20 cellular contexts compared by ENCODE assay signal in the genomic region with DNA sequence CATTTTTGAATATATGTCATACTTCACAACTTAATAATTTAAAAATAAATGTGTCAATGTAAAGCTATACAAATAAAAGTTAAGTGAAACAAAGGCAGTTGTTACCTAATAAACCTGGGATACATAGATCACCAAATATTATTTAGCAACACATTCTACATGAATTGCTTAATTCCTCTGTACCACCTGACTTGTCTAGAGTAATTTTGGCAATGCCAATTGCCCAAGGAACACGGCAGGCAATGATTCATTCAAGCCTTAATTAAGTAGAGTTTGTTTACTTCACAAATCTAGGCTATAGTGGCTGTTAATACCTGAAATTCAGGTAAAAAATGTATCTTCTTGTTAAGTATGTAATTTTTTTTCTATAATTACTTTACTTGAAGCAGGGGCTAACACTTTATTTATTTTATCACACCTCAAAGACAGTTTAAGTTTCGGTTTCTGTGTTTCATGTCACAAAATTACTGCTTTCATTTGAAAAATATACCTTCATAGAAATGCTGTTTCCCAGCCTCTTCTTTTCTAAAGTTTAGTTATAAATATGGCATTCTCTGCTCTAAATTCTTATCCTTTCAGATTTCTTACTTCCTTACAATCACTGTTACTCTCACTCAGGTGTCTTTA.
DNase-seq lines count a peak whose midpoint lies in the region; ATAC-seq and TF ChIP-seq lines count a peak whose summit lies in the region.
"Had no signal": no experiment of that assay in that cellular context is flagged by ENCODE, and none has a peak within 500 bp of the region (broad histone marks: within the 10 kb centered on the region; RNA-seq: fewer than 3 reads in every experiment).

No MANE protein-coding gene starts in this region.

- H3K27me3 Mint-ChIP-seq in MCF 10A (ENCODE audit: insufficient read depth, unreplicated experiment) (no peaks in the 10 kb centered on the region), natural killer cell (ENCODE audit: low read depth in 2 of 2) (no peaks in the 10 kb centered on the region), progenitor cell of endocrine pancreas (no peaks in the 10 kb centered on the region)
- H3K27me3 Mint-ChIP-seq: CD4-positive, alpha-beta memory T cell had no signal

- POLR2A ChIA-PET in MCF 10A (lab: Yijun Ruan, JAX) = no interaction called here

- H3K36me3 Mint-ChIP-seq in MCF 10A (ENCODE audit: insufficient read depth, unreplicated experiment) (no peaks in the 10 kb centered on the region), natural killer cell (no peaks in the 10 kb centered on the region), progenitor cell of endocrine pancreas (ENCODE audit: insufficient read depth) (no peaks in the 10 kb centered on the region)
- H3K36me3 Mint-ChIP-seq: CD4-positive, alpha-beta memory T cell had no signal

- TF ChIP-seq CTCF in MCF 10A (IDR thresholded peaks at IDR 0.05; ENCODE audit: unreplicated experiment) = no peak
- TF ChIP-seq CTCF in breast epithelium (IDR thresholded peaks at IDR 0.05) = no peak
- TF ChIP-seq CTCF in natural killer cell (IDR thresholded peaks at IDR 0.05) = no peak
- no peak for TF ChIP-seq CTCF in progenitor cell of endocrine pancreas (IDR thresholded peaks at IDR 0.05; ENCODE audit: unreplicated experiment)

- intact Hi-C loops in MCF 10A (cut with micrococcal nuclease) = no loop called here
- intact Hi-C loops in breast epithelium (cut with DNase I; ENCODE audit: low total_unique reads) = no loop called here
- intact Hi-C loops in natural killer cell (cut with micrococcal nuclease) = no loop called here

- no peaks in the 10 kb centered on the region for H3K27me3 ChIP-seq in breast epithelium
- H3K27me3 ChIP-seq: BLaER1, Peyer's patch had no signal

- no peaks in the 10 kb centered on the region for H3K36me3 ChIP-seq in breast epithelium
- H3K36me3 ChIP-seq: BLaER1, Peyer's patch had no signal

- no peak overlapping the region for H3K4me3 ChIP-seq in breast epithelium
- H3K4me3 ChIP-seq: BLaER1, Peyer's patch had no signal

- ATAC-seq in natural killer cell = peak in 2 of 3 donors; percentile 58 to 60
- no peak for ATAC-seq in HG03045 (IDR thresholded peaks at IDR 0.05; ENCODE audit: unreplicated experiment)
- ATAC-seq in GM21515 (IDR thresholded peaks at IDR 0.05; ENCODE audit: unreplicated experiment) = no peak
- ATAC-seq: HepG2 had no signal

- peak; percentile 79 for DNase-seq in MCF 10A (ENCODE audit: unreplicated experiment)
- no peak for DNase-seq in breast epithelium (ENCODE audit: low spot score in 2 of 2)
- peak; percentile 53 for DNase-seq in OCI-M1 (lab: John Stamatoyannopoulos, UW)
- DNase-seq in natural killer cell = no peak
- no peak for DNase-seq in progenitor cell of endocrine pancreas (ENCODE audit: low spot score, unreplicated experiment)
- no peak for DNase-seq in GM19240 (ENCODE audit: insufficient read length, low spot score)
- DNase-seq: Calu3; CD4-positive, alpha-beta memory T cell; DMS53; EL; GOT3; KBM-7; NCI-H1105; NCI-H2081; NCI-H446 treated with DMSO at 0.1 percent for 48 hours; Peyer's patch had no signal

- H3K4me1 Mint-ChIP-seq in MCF 10A (ENCODE audit: insufficient read depth, unreplicated experiment) (peaks cover 8% of the 10 kb centered on the region), natural killer cell (peaks cover 22 to 24% of the 10 kb centered on the region in 2 donors), progenitor cell of endocrine pancreas (ENCODE audit: low read depth) (no peaks in the 10 kb centered on the region)
- H3K4me1 Mint-ChIP-seq: CD4-positive, alpha-beta memory T cell had no signal

- no peaks in the 10 kb centered on the region for H3K9me3 Mint-ChIP-seq in MCF 10A (ENCODE audit: unreplicated experiment)
- H3K9me3 Mint-ChIP-seq in natural killer cell = no peaks in the 10 kb centered on the region
- H3K9me3 Mint-ChIP-seq in progenitor cell of endocrine pancreas (ENCODE audit: low read depth) = peaks cover 3% of the 10 kb centered on the region

- BruUV-seq in MCF 10A (replicated peaks; lab: Mats Ljungman, UMichigan) = no TSS peak

- H3K4me3 Mint-ChIP-seq in MCF 10A (ENCODE audit: unreplicated experiment) = no peak overlapping the region
- peak overlapping the region; percentile 84 for H3K4me3 Mint-ChIP-seq in natural killer cell
- no peak overlapping the region for H3K4me3 Mint-ChIP-seq in progenitor cell of endocrine pancreas (ENCODE audit: low read depth)
- H3K4me3 Mint-ChIP-seq: CD4-positive, alpha-beta memory T cell had no signal

- peaks cover 0 to 6% of the 10 kb centered on the region in 2 donors for H3K9me3 ChIP-seq in breast epithelium

- peak overlapping the region; percentile 88 for H3K27ac Mint-ChIP-seq in MCF 10A (ENCODE audit: low read depth, unreplicated experiment)
- H3K27ac Mint-ChIP-seq in natural killer cell = peak overlapping the region; percentile 73 to 80
- no peak overlapping the region for H3K27ac Mint-ChIP-seq in progenitor cell of endocrine pancreas
- H3K27ac Mint-ChIP-seq: CD4-positive, alpha-beta memory T cell had no signal

- H3K27ac ChIP-seq in breast epithelium = no peak overlapping the region
- H3K27ac ChIP-seq: BLaER1, Peyer's patch had no signal

- no peak for TF ChIP-seq POLR2A in breast epithelium (IDR thresholded peaks at IDR 0.05)

- CTCF ChIA-PET in MCF 10A (lab: Yijun Ruan, JAX) = interaction anchor here (0.5 to 1.1 kb wide), 3 partner anchors 273 to 448 kb away, joined by 3 read pairs; no protein-coding TSS in a partner anchor

- no peaks in the 10 kb centered on the region for H3K4me1 ChIP-seq in breast epithelium
- H3K4me1 ChIP-seq: BLaER1, Peyer's patch had no signal

Comparison
In these comparisons a context has a peak if more than half of its experiments do, and no peak if none do; other contexts are left out.
1. DNase-seq: peak in MCF 10A (single experiment) and OCI-M1 (single experiment); none in breast epithelium (0 of 2), natural killer cell (single experiment), progenitor cell of endocrine pancreas (single experiment) and GM19240 (single experiment).
2. ATAC-seq: peak in natural killer cell (2 of 3); none in HG03045 (single experiment) and GM21515 (single experiment).